13 cellular contexts compared by ENCODE assay signal in genomic region chr10:75433216-75433615, GRCh38. TPM values are rescaled to one million over a fixed set of nuclear protein-coding genes. Genes with fewer than 3 reads are reported as not detected.
"Had no signal": no experiment of that assay in that cellular context is flagged by ENCODE, and none has a peak within 500 bp of the region (broad histone marks: within the 10 kb centered on the region; RNA-seq: fewer than 3 reads in every experiment).

No MANE protein-coding gene starts in this region.

- H3K4me3 Mint-ChIP-seq: activated naive CD4-positive, alpha-beta T cell treated with anti-CD3 and anti-CD28 coated beads, Interleukin-2, amount 10 ng/mL, durations not matched to agents 7 days and 5 days; activated T-helper 17 cell treated with anti-CD3 and anti-CD28 coated beads, Interleukin-2, amount 50 U/mL, for 72 hours; stimulated activated naive B cell treated with anti-CD40 and anti-IgM and Interleukin-4, amounts not matched to agents 10 μg/mL and 1 μg/mL and 100 μg/mL, for 72 hours; T-cell had no signal

- H3K27ac Mint-ChIP-seq: activated naive CD4-positive, alpha-beta T cell treated with anti-CD3 and anti-CD28 coated beads, Interleukin-2, amount 10 ng/mL, durations not matched to agents 7 days and 5 days; activated T-helper 17 cell treated with anti-CD3 and anti-CD28 coated beads, Interleukin-2, amount 50 U/mL, for 72 hours; stimulated activated naive B cell treated with anti-CD40 and anti-IgM and Interleukin-4, amounts not matched to agents 10 μg/mL and 1 μg/mL and 100 μg/mL, for 72 hours; T-cell had no signal

- H3K27me3 ChIP-seq: gastroesophageal sphincter, neutrophil, thyroid gland had no signal

- ATAC-seq: activated T-helper 17 cell treated with anti-CD3 and anti-CD28 coated beads, Interleukin-2, amount 50 U/mL, for 72 hours; gastroesophageal sphincter; stimulated activated naive B cell treated with anti-CD40 and anti-IgM and Interleukin-4, amounts not matched to agents 10 μg/mL and 1 μg/mL and 100 μg/mL, for 72 hours; T-cell had no signal

- H3K9me3 ChIP-seq: gastroesophageal sphincter, neutrophil, thyroid gland had no signal

- H3K36me3 ChIP-seq: thyroid gland had no signal

- DNase-seq: activated CD4-positive, CD25-positive, alpha-beta regulatory T cell treated with anti-CD3 and anti-CD28 coated beads, Interleukin-2, amount 50 U/mL, for 72 hours; activated naive CD4-positive, alpha-beta T cell treated with anti-CD3 and anti-CD28 coated beads, Interleukin-2, amount 10 ng/mL, durations not matched to agents 7 days and 5 days; activated T-cell treated with anti-CD3 and anti-CD28 coated beads for 4 hours; kidney glomerular epithelial cell; stimulated activated CD4-positive, alpha-beta T cell treated with anti-CD3 and anti-CD28 coated beads, Interleukin-4, amount 100 ng/mL, for 1 hour; stimulated activated naive B cell treated with anti-CD40 and anti-IgM and Interleukin-4, amounts not matched to agents 10 μg/mL and 1 μg/mL and 100 μg/mL, for 72 hours; T-cell; T-helper 9 cell; thyroid gland had no signal

- H3K4me1 Mint-ChIP-seq: activated T-helper 17 cell treated with anti-CD3 and anti-CD28 coated beads, Interleukin-2, amount 50 U/mL, for 72 hours had no signal

- H3K4me3 ChIP-seq: gastroesophageal sphincter, thyroid gland had no signal

- H3K9me3 Mint-ChIP-seq: activated naive CD4-positive, alpha-beta T cell treated with anti-CD3 and anti-CD28 coated beads, Interleukin-2, amount 10 ng/mL, durations not matched to agents 7 days and 5 days; activated T-helper 17 cell treated with anti-CD3 and anti-CD28 coated beads, Interleukin-2, amount 50 U/mL, for 72 hours; stimulated activated naive B cell treated with anti-CD40 and anti-IgM and Interleukin-4, amounts not matched to agents 10 μg/mL and 1 μg/mL and 100 μg/mL, for 72 hours; T-cell had no signal

- H3K27ac ChIP-seq: gastroesophageal sphincter, neutrophil, thyroid gland had no signal

- H3K36me3 Mint-ChIP-seq: activated naive CD4-positive, alpha-beta T cell treated with anti-CD3 and anti-CD28 coated beads, Interleukin-2, amount 10 ng/mL, durations not matched to agents 7 days and 5 days; stimulated activated naive B cell treated with anti-CD40 and anti-IgM and Interleukin-4, amounts not matched to agents 10 μg/mL and 1 μg/mL and 100 μg/mL, for 72 hours; T-cell had no signal

RNA-seq across cellular contexts. Expression of gene LRMDA, which starts 1.8 kb away (rescaled TPM):
- total RNA-seq: activated CD8-positive, alpha-beta memory T cell treated with anti-CD3 and anti-CD28 coated beads for 36 hours; activated T-helper 17 cell treated with anti-CD3 and anti-CD28 coated beads, Interleukin-2, amount 50 U/mL, for 72 hours had no signal
